In genomic region chr5:135141303-135142268, GRCh38 we compare ENCODE assay signal across 1 cellular context.
TF ChIP-seq lines count a peak whose summit lies in the region.

No MANE protein-coding gene starts in this region.

TF ChIP-seq in HepG2, 621 proteins besides CTCF, POLR2A, EP300 and RAD21 (continued from another document and continues in another):
- TF ChIP-seq HIC2 (CRISPR knock-in tag; IDR thresholded peaks at IDR 0.05; ENCODE audit: low read depth) (no peak), ZBTB25 (CRISPR knock-in tag; IDR thresholded peaks at IDR 0.05) (no peak), KAT7 (CRISPR knock-in tag; IDR thresholded peaks at IDR 0.05; ENCODE audit: borderline replicate concordance) (no peak), ZNF749 (CRISPR knock-in tag; IDR thresholded peaks at IDR 0.05; ENCODE audit: borderline replicate concordance) (no peak), NR2F6 (IDR thresholded peaks at IDR 0.05) (peak; percentile 82), NR2F6 (CRISPR knock-in tag; IDR thresholded peaks at IDR 0.05) (peak; percentile 75), ZNF775 (CRISPR knock-in tag; IDR thresholded peaks at IDR 0.05; ENCODE audit: borderline replicate concordance) (no peak), DRAP1 (CRISPR knock-in tag; IDR thresholded peaks at IDR 0.05) (no peak), GFI1 (CRISPR knock-in tag; IDR thresholded peaks at IDR 0.05; ENCODE audit: borderline replicate concordance) (peak; percentile 57; the same call in 1 of the 2 replicates), KDM5B (CRISPR knock-in tag; IDR thresholded peaks at IDR 0.05; ENCODE audit: borderline replicate concordance) (no peak), CREM (IDR thresholded peaks at IDR 0.05) (no peak), CREM (CRISPR knock-in tag; IDR thresholded peaks at IDR 0.05) (no peak), ZNF512 (CRISPR knock-in tag; IDR thresholded peaks at IDR 0.05) (no peak), MNT (IDR thresholded peaks at IDR 0.05) (0 out of 2 replicates have a peak, but pooled peaks have one; percentile 8), MYNN (CRISPR knock-in tag; IDR thresholded peaks at IDR 0.05; ENCODE audit: low read depth) (no peak), ATF3 (CRISPR knock-in tag; IDR thresholded peaks at IDR 0.05) (0 out of 2 replicates have a peak, but pooled peaks have one; percentile 30), ZC3H13 (CRISPR knock-in tag; IDR thresholded peaks at IDR 0.05) (no peak), SRSF1 (optimal IDR thresholded peaks at IDR 0.05; ENCODE audit: low read depth, low read length) (no peak), MEIS2 (CRISPR knock-in tag; IDR thresholded peaks at IDR 0.05) (no peak), SIX4 (CRISPR knock-in tag; IDR thresholded peaks at IDR 0.05) (no peak), TCF7L2 (IDR thresholded peaks at IDR 0.05; ENCODE audit: low read depth, low read length) (no peak), STAT5B (CRISPR knock-in tag; IDR thresholded peaks at IDR 0.05) (no peak), ZNF160 (CRISPR knock-in tag; IDR thresholded peaks at IDR 0.05) (no peak), MXI1 (IDR thresholded peaks at IDR 0.05; ENCODE audit: borderline replicate concordance, low read depth, low read length) (no peak), TGIF2 (CRISPR knock-in tag; IDR thresholded peaks at IDR 0.05) (no peak), HOXD1 (CRISPR knock-in tag; IDR thresholded peaks at IDR 0.05) (no peak), GMEB1 (CRISPR knock-in tag; IDR thresholded peaks at IDR 0.05; ENCODE audit: borderline replicate concordance) (no peak), MLXIP (CRISPR knock-in tag; IDR thresholded peaks at IDR 0.05; ENCODE audit: borderline replicate concordance) (no peak), ZNF670 (CRISPR knock-in tag; IDR thresholded peaks at IDR 0.05; ENCODE audit: borderline replicate concordance) (no peak), CSRNP1 (CRISPR knock-in tag; IDR thresholded peaks at IDR 0.05) (no peak), ZNF790 (CRISPR knock-in tag; IDR thresholded peaks at IDR 0.05; ENCODE audit: borderline replicate concordance) (no peak), RBAK (CRISPR knock-in tag; IDR thresholded peaks at IDR 0.05) (no peak), PHF8 (CRISPR knock-in tag; IDR thresholded peaks at IDR 0.05) (no peak), ZNF878 (CRISPR knock-in tag; IDR thresholded peaks at IDR 0.05) (no peak), EED (CRISPR knock-in tag; IDR thresholded peaks at IDR 0.05) (no peak), ZNF121 (CRISPR knock-in tag; IDR thresholded peaks at IDR 0.05) (no peak), ZNF720 (CRISPR knock-in tag; IDR thresholded peaks at IDR 0.05) (no peak), ZNF724P (CRISPR knock-in tag; IDR thresholded peaks at IDR 0.05; ENCODE audit: borderline replicate concordance) (no peak), ZNF333 (CRISPR knock-in tag; IDR thresholded peaks at IDR 0.05; ENCODE audit: borderline replicate concordance) (no peak), MED13 (CRISPR knock-in tag; IDR thresholded peaks at IDR 0.05) (no peak), TSC22D2 (CRISPR knock-in tag; IDR thresholded peaks at IDR 0.05; ENCODE audit: borderline replicate concordance) (no peak), GZF1 (CRISPR knock-in tag; IDR thresholded peaks at IDR 0.05) (no peak), ZNF557 (CRISPR knock-in tag; IDR thresholded peaks at IDR 0.05) (no peak), NR2F1 (CRISPR knock-in tag; IDR thresholded peaks at IDR 0.05) (peak; percentile 41 to 72; a peak in 3 of 4 replicates), ZNF350 (CRISPR knock-in tag; IDR thresholded peaks at IDR 0.05; ENCODE audit: borderline replicate concordance, low read depth) (no peak), ETV5 (CRISPR knock-in tag; IDR thresholded peaks at IDR 0.05; ENCODE audit: borderline replicate concordance) (no peak), SOX5 (CRISPR knock-in tag; IDR thresholded peaks at IDR 0.05; ENCODE audit: borderline replicate concordance) (peak; percentile 33; the same call in 1 of the 2 replicates)
- TF ChIP-seq, protein P1, sequence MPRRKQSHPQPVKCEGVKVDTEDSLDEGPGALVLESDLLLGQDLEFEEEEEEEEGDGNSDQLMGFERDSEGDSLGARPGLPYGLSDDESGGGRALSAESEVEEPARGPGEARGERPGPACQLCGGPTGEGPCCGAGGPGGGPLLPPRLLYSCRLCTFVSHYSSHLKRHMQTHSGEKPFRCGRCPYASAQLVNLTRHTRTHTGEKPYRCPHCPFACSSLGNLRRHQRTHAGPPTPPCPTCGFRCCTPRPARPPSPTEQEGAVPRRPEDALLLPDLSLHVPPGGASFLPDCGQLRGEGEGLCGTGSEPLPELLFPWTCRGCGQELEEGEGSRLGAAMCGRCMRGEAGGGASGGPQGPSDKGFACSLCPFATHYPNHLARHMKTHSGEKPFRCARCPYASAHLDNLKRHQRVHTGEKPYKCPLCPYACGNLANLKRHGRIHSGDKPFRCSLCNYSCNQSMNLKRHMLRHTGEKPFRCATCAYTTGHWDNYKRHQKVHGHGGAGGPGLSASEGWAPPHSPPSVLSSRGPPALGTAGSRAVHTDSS (CRISPR knock-in tag; conservative IDR thresholded peaks at IDR 0.05) = no peak
- TF ChIP-seq, protein P2, sequence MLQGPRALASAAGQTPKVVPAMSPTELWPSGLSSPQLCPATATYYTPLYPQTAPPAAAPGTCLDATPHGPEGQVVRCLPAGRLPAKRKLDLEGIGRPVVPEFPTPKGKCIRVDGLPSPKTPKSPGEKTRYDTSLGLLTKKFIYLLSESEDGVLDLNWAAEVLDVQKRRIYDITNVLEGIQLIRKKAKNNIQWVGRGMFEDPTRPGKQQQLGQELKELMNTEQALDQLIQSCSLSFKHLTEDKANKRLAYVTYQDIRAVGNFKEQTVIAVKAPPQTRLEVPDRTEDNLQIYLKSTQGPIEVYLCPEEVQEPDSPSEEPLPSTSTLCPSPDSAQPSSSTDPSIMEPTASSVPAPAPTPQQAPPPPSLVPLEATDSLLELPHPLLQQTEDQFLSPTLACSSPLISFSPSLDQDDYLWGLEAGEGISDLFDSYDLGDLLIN (CRISPR knock-in tag; IDR thresholded peaks at IDR 0.05; ENCODE audit: borderline replicate concordance) = no peak
- TF ChIP-seq, protein P3, sequence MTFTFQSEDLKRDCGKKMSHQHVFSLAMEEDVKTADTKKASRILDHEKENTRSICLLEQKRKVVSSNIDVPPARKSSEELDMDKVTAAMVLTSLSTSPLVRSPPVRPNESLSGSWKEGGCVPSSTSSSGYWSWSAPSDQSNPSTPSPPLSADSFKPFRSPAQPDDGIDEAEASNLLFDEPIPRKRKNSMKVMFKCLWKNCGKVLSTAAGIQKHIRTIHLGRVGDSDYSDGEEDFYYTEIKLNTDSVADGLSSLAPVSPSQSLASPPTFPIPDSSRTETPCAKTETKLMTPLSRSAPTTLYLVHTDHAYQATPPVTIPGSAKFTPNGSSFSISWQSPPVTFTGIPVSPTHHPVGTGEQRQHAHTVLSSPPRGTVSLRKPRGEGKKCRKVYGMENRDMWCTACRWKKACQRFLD (CRISPR knock-in tag; IDR thresholded peaks at IDR 0.05; ENCODE audit: borderline replicate concordance) = no peak
